In the genomic region with DNA sequence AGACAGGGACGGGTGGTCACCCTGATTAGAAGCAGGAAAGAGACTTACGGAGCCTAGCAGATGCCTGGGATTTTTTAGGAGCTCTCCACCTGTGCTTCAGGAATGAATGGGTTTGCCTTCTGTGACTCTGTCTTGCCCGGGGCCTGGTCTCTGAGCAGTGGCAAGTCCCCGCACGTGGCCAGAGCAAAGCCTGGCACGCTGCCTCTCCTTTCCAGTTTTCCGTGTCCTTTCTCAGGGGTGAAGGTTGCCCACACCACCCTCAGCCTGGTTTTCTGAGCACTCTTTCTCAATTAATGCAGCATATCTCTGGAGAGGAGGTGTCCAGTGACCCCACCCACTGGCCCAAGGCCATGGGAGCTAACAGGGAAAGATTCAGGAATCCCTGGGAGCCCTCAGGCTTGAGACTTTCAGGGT, we compare ENCODE assay signal across 16 cellular contexts. TPM values are rescaled to one million over a fixed set of nuclear protein-coding genes. Genes with fewer than 3 reads are reported as not detected.
A peak's percentile ranks its signal among the peaks of the same experiment; 100 is the strongest.
DNase-seq lines count a peak whose midpoint lies in the region; ATAC-seq, FAIRE-seq and TF ChIP-seq lines count a peak whose summit lies in the region.
"Had no signal": no experiment of that assay in that cellular context is flagged by ENCODE, and none has a peak within 500 bp of the region (broad histone marks: within the 10 kb centered on the region; RNA-seq: fewer than 3 reads in every experiment).

No MANE protein-coding gene starts in this region.

- CTCF ChIA-PET in PC-9 (lab: Charles Lee), result no interaction called here

- H3K4me2 ChIP-seq in PC-9 (no peak overlapping the region; the same call in 1 of the 2 replicates), neuronal stem cell (ENCODE audit: insufficient read depth, low read length, poor library complexity, severe bottlenecking) (no peak overlapping the region)

- H3K79me2 ChIP-seq in PC-9 (ENCODE audit: low read depth), result peaks cover 47% of the 10 kb centered on the region

- H2AFZ ChIP-seq in PC-9 (no peak overlapping the region), neuronal stem cell (ENCODE audit: low read length) (no peak overlapping the region)

- H3K4me3 ChIP-seq in PC-9 (no peak overlapping the region), epithelial cell of esophagus (ENCODE audit: low read length) (no peak overlapping the region), neuronal stem cell (ENCODE audit: low read length in 2 of 2) (no peak overlapping the region)
- H3K4me3 ChIP-seq: lung, tibial artery had no signal

- TF ChIP-seq CTCF in D721Med (IDR thresholded peaks at IDR 0.05; ENCODE audit: insufficient read depth, missing control alignments) (no peak), PC-9 (conservative IDR thresholded peaks at IDR 0.05) (no peak), epithelial cell of esophagus (IDR thresholded peaks at IDR 0.05; ENCODE audit: insufficient read depth, low read depth, low read length, missing control alignments) (no peak)

- no TSS peak for BruUV-seq in PC-9 (replicated peaks; lab: Mats Ljungman, UMichigan)

- no peaks in the 10 kb centered on the region for H3K36me3 ChIP-seq in PC-9 (ENCODE audit: low read depth)
- H3K36me3 ChIP-seq in neuronal stem cell (replicated peaks in 1 of 2; ENCODE audit: control insufficient read depth in 2 of 2, insufficient read depth in 2 of 2, low read length in 2 of 2), result peaks cover 12 to 33% of the 10 kb centered on the region in 2 donors

- H4K20me1 ChIP-seq in PC-9 (ENCODE audit: insufficient read depth), result peaks cover 13% of the 10 kb centered on the region

- H3K14ac ChIP-seq in neuronal stem cell (ENCODE audit: low read length), result no peak overlapping the region

- H3K27ac ChIP-seq in PC-9, result 0 out of 2 replicates have a peak overlapping the region, but pooled peaks have one; percentile 6
- no peak overlapping the region for H3K27ac ChIP-seq in neuronal stem cell (replicated peaks; ENCODE audit: low read length)
- H3K27ac ChIP-seq: tibial artery had no signal

- H3K4ac ChIP-seq in neuronal stem cell (ENCODE audit: low read length), result no peak overlapping the region

- POLR2A ChIA-PET in PC-9 (lab: Charles Lee; ENCODE audit: unreplicated experiment), result interaction anchor here (0.6 kb wide), 1 partner anchor 681 kb away, joined by 3 read pairs; no protein-coding TSS in a partner anchor

- no peak overlapping the region for H2BK12ac ChIP-seq in neuronal stem cell (ENCODE audit: low read length)

- no peak overlapping the region for H2BK5ac ChIP-seq in neuronal stem cell (ENCODE audit: low read length)

- H2BK15ac ChIP-seq in neuronal stem cell (ENCODE audit: low read length), result no peak overlapping the region

- no peak overlapping the region for H4K8ac ChIP-seq in neuronal stem cell (ENCODE audit: low read depth, low read length)

- peaks cover 14% of the 10 kb centered on the region for H3K79me1 ChIP-seq in neuronal stem cell (ENCODE audit: low read depth, low read length)

- no peaks in the 10 kb centered on the region for H3K9me2 ChIP-seq in PC-9 (ENCODE audit: insufficient read depth)
- H3K9me2 ChIP-seq: SK-N-SH had no signal

- H4K91ac ChIP-seq in neuronal stem cell (ENCODE audit: low read depth, low read length, poor library complexity), result no peak overlapping the region

- H3K23ac ChIP-seq in neuronal stem cell (ENCODE audit: low read depth, low read length, poor library complexity), result peak overlapping the region; percentile 38

- no peak overlapping the region for H2BK120ac ChIP-seq in neuronal stem cell (ENCODE audit: low read depth, low read length)

- H3K27me3 ChIP-seq in PC-9 (ENCODE audit: insufficient read depth, low read depth), result no peaks in the 10 kb centered on the region
- no peaks in the 10 kb centered on the region for H3K27me3 ChIP-seq in neuronal stem cell (ENCODE audit: control insufficient read depth in 3 of 3, insufficient read depth in 3 of 3, low read depth in 1 of 3, low read length in 3 of 3)
- H3K27me3 ChIP-seq: tibial artery had no signal

- H2AK5ac ChIP-seq in neuronal stem cell (ENCODE audit: low read depth, low read length), result no peak overlapping the region

- H3K4me1 ChIP-seq in PC-9 (replicated peaks; ENCODE audit: insufficient read depth), result peaks cover 27% of the 10 kb centered on the region
- peaks cover 0 to 23% of the 10 kb centered on the region in 2 donors for H3K4me1 ChIP-seq in neuronal stem cell (ENCODE audit: control insufficient read depth in 2 of 2, insufficient read depth in 1 of 2, low read depth in 1 of 2, low read length in 2 of 2)

- ATAC-seq in HG02938 (IDR thresholded peaks at IDR 0.05; ENCODE audit: unreplicated experiment), result no peak
- ATAC-seq in GM18858 (IDR thresholded peaks at IDR 0.05; ENCODE audit: unreplicated experiment), result no peak

- no peak for FAIRE-seq in D721Med (lab: Jason Lieb, UNC)

- DNase-seq in D721Med (ENCODE audit: insufficient read length, low spot score) (peak; percentile 62), PC-9 (peak; percentile 55 to 59), epithelial cell of esophagus (ENCODE audit: low read depth) (peak; percentile 64), neuronal stem cell (ENCODE audit: low spot score) (no peak), HUDEP-2 (lab: John Stamatoyannopoulos, UW; ENCODE audit: unreplicated experiment in 76 of 76) (no peak), iPS-NIHi7 (ENCODE audit: extremely low spot score) (no peak)
- DNase-seq: activated gamma-delta T cell, NCI-H510A, nephron progenitor cell, OCI-M1, retina, SK-N-SH, tibial artery had no signal

- H3K9ac ChIP-seq in neuronal stem cell (ENCODE audit: low read depth, low read length, poor library complexity), result no peak overlapping the region
- H3K9ac ChIP-seq: SK-N-SH had no signal

- intact Hi-C loops in PC-9 (cut with micrococcal nuclease; ENCODE audit: unreplicated experiment), result no loop called here

- H3K18ac ChIP-seq in neuronal stem cell (ENCODE audit: low read length), result no peak overlapping the region

- H3F3A ChIP-seq in PC-9 (ENCODE audit: insufficient read depth, low read depth), result peaks cover 8% of the 10 kb centered on the region; the same call in 1 of the 2 replicates

- no CpG with 5 or more reads among the region's 7 CpGs for WGBS in neuronal stem cell (ENCODE audit: extremely low coverage in 2 of 2, insufficient read length in 2 of 2, insufficient replicate concordance in 1 of 2), 2 donors

- H3K9me3 ChIP-seq in PC-9 (ENCODE audit: insufficient read depth, low read depth) (no peaks in the 10 kb centered on the region), neuronal stem cell (replicated peaks in 1 of 2; ENCODE audit: control insufficient read depth in 2 of 2, insufficient read depth in 1 of 2, low read depth in 1 of 2, low read length in 2 of 2) (no peaks in the 10 kb centered on the region)
- H3K9me3 ChIP-seq: SK-N-SH, tibial artery had no signal

RNA-seq across cellular contexts. Expression of a gene that starts 14.5 kb away (rescaled TPM):
- total RNA-seq in PC-9 (2021), result 30.6 and 34.3 TPM in 2 replicates
- 24.1 TPM for polyA plus RNA-seq in neuronal stem cell (2013, experiment 1 of 2)
- 23.7 TPM for polyA plus RNA-seq in neuronal stem cell (2013, experiment 2 of 2)

RNA-seq across cellular contexts. Expression of a gene that starts 15.6 kb away (rescaled TPM):
- 17.3 and 19.1 TPM in 2 replicates for total RNA-seq in PC-9 (2021)
- polyA plus RNA-seq in neuronal stem cell (2013, experiment 1 of 2), result 13.7 TPM
- polyA plus RNA-seq in neuronal stem cell (2013, experiment 2 of 2), result 14.1 TPM

RNA-seq across cellular contexts. Expression of a gene that starts 50.7 kb away (rescaled TPM):
- 82.5 and 83.7 TPM in 2 replicates for total RNA-seq in PC-9 (2021)
- 22.3 TPM for polyA plus RNA-seq in neuronal stem cell (2013, experiment 1 of 2)
- polyA plus RNA-seq in neuronal stem cell (2013, experiment 2 of 2), result 23.4 TPM

Comparison
In these comparisons a context has a peak if more than half of its experiments do, and no peak if none do; other contexts are left out.
1. DNase-seq: peak in D721Med (single experiment), PC-9 (2 of 2) and epithelial cell of esophagus (single experiment); none in neuronal stem cell (single experiment), HUDEP-2 (0 of 76) and iPS-NIHi7 (single experiment).